In the genomic region with DNA sequence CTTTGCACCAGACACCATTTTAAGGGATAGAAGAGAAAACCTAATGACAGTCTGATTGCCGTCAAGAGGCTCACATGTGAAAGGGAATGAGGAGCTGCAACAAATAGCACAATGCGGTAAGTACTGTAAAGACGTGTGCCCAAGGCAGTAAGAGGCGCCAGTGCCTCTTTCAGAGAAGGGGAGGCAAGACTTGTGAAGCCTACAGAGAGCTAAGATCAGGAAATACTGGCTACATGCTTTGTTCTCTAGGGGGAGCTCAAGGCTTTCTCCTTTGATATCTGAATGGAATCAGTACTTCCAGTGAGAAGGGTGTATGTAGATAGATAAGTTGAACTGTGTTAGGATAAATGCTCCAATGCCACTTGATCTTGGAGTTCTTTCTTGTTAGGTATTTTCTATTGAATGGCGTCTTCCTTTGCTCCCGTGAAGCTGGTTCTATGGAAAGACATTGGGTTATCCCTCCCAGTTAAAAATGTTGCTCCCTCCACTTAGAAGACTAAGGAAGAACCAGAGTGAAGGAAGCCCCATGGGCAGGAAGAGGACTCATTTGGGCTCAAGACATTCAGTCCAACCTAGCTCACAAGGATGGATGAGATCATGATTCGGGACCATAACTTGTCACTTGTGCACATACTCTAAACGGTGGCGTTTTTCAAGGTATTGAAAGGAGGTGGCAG, we compare ENCODE assay signal across 9 cellular contexts. TPM values are rescaled to one million over a fixed set of nuclear protein-coding genes. Genes with fewer than 3 reads are reported as not detected.
DNase-seq lines count a peak whose midpoint lies in the region; ATAC-seq and TF ChIP-seq lines count a peak whose summit lies in the region.
"Had no signal": no experiment of that assay in that cellular context is flagged by ENCODE, and none has a peak within 500 bp of the region (broad histone marks: within the 10 kb centered on the region; RNA-seq: fewer than 3 reads in every experiment).

No MANE protein-coding gene starts in this region.

- no CpG with 5 or more reads among the region's 9 CpGs for WGBS in mesendoderm (ENCODE audit: extremely low coverage, insufficient coverage, low lambda C conversion rate)

- H3K18ac ChIP-seq in mesendoderm (ENCODE audit: low read length), result no peak overlapping the region

- H4K8ac ChIP-seq in mesendoderm (ENCODE audit: low read depth, low read length), result no peak overlapping the region

- no peak overlapping the region for H2BK5ac ChIP-seq in mesendoderm (ENCODE audit: low read length)

- no peaks in the 10 kb centered on the region for H3K4me1 ChIP-seq in mesendoderm (ENCODE audit: control insufficient read depth, low read depth, low read length)

- peak overlapping the region; percentile 7 for H3K27ac Mint-ChIP-seq in endothelial cell (ENCODE audit: unreplicated experiment)

- H2AK5ac ChIP-seq in mesendoderm (ENCODE audit: low read length), result no peak overlapping the region

- H3K4me1 Mint-ChIP-seq in endothelial cell (ENCODE audit: unreplicated experiment), result peaks cover 41% of the 10 kb centered on the region

- no peak overlapping the region for H2BK15ac ChIP-seq in mesendoderm (replicated peaks; ENCODE audit: low read depth)

- H3K36me3 Mint-ChIP-seq in endothelial cell (ENCODE audit: low read depth, unreplicated experiment), result no peaks in the 10 kb centered on the region

- DNase-seq in Ammon's horn (ENCODE audit: low spot score) (peak; percentile 84), NCI-H1092 (lab: John Stamatoyannopoulos, UW) (peak; percentile 74), SK-MEL-5 (ENCODE audit: low read depth, low spot score) (peak; percentile 94), endothelial cell (ENCODE audit: low spot score) (peak; percentile 36), mesendoderm (peak; percentile 96)

- no peak overlapping the region for H3K27ac ChIP-seq in mesendoderm (ENCODE audit: low read depth, low read length)

- no peak overlapping the region for H3K56ac ChIP-seq in mesendoderm (ENCODE audit: low read length)

- no peak overlapping the region for H3K23ac ChIP-seq in mesendoderm (ENCODE audit: low read length)

- no peak overlapping the region for H3K4me2 ChIP-seq in mesendoderm (ENCODE audit: low read length)

- H3K9ac ChIP-seq in mesendoderm (ENCODE audit: low read length), result no peak overlapping the region

- no peak overlapping the region for H2BK120ac ChIP-seq in mesendoderm (ENCODE audit: low read depth, low read length)

- ATAC-seq in GM18502 (IDR thresholded peaks at IDR 0.05; ENCODE audit: poor library complexity, unreplicated experiment) (peak; percentile 94), HG02840 (IDR thresholded peaks at IDR 0.05; ENCODE audit: low FRiP score, unreplicated experiment) (peak; percentile 86), HG03521 (IDR thresholded peaks at IDR 0.05; ENCODE audit: unreplicated experiment) (no peak)

- H3K9me3 Mint-ChIP-seq in endothelial cell (ENCODE audit: unreplicated experiment), result no peaks in the 10 kb centered on the region

- H3K4me3 ChIP-seq in mesendoderm (ENCODE audit: low read length), result no peak overlapping the region

- no peak overlapping the region for H3K4ac ChIP-seq in mesendoderm (ENCODE audit: low read depth, low read length)

- no peak for TF ChIP-seq CTCF in endothelial cell (IDR thresholded peaks at IDR 0.05; ENCODE audit: unreplicated experiment)

- H3K36me3 ChIP-seq in mesendoderm (ENCODE audit: control insufficient read depth, insufficient read depth, low read length), result no peaks in the 10 kb centered on the region

- in situ Hi-C loops in SK-MEL-5 (cut with HindIII; ENCODE audit: low pct_unique_long_range_greater_than_20kb, low sequenced_read_pairs), result no loop called here

- no peaks in the 10 kb centered on the region for H3K79me2 ChIP-seq in mesendoderm (ENCODE audit: control insufficient read depth, insufficient read depth, low read length)

- H4K5ac ChIP-seq in mesendoderm (ENCODE audit: low read length), result no peak overlapping the region

- no peaks in the 10 kb centered on the region for H3K79me1 ChIP-seq in mesendoderm (ENCODE audit: low read length)

- H3K27me3 Mint-ChIP-seq in endothelial cell (ENCODE audit: unreplicated experiment), result no peaks in the 10 kb centered on the region

- no peak overlapping the region for H3K4me3 Mint-ChIP-seq in endothelial cell (ENCODE audit: unreplicated experiment)

- no peaks in the 10 kb centered on the region for H3K27me3 ChIP-seq in mesendoderm (ENCODE audit: insufficient read depth, low read length, poor library complexity)

RNA-seq across cellular contexts. Expression of a gene that starts 23.5 kb away (rescaled TPM):
- not detected in 2 replicates for total RNA-seq in SK-MEL-5 (2014; rRNA removed; shearing (Covaris generic))
- polyA plus RNA-seq in SK-MEL-5 (2015; cell fraction: cytosol; rRNA removed), result not detected in 2 replicates
- polyA plus RNA-seq in SK-MEL-5 (2015; cell fraction: nucleus; rRNA removed), result not detected in 2 replicates
- total RNA-seq in endothelial cell (ENCODE audit: unreplicated experiment), result 0.31 TPM
- polyA plus RNA-seq in mesendoderm (2013, experiment 1 of 2), result not detected
- polyA plus RNA-seq in mesendoderm (2013, experiment 2 of 2), result not detected
- total RNA-seq: T-helper 1 cell treated with Interleukin-12 subunit alpha and Interleukin-12 subunit beta and Interleukin-4 antibody, amounts not matched to agents 30 ng/mL and 1 ng/mL, for 36 hours had no signal

Comparison
In these comparisons a context has a peak if more than half of its experiments do, and no peak if none do; other contexts are left out.
1. DNase-seq: peak in every context shown above with its lines; median percentile 96 in mesendoderm; 94 in SK-MEL-5; 84 in Ammon's horn; 74 in NCI-H1092; 36 in endothelial cell.